ENCODE assay signal across 18 cellular contexts in genomic region chr1:9308236-9308635, GRCh38. TPM values are rescaled to one million over a fixed set of nuclear protein-coding genes. Genes with fewer than 3 reads are reported as not detected.
DNase-seq lines count a peak whose midpoint lies in the region; TF ChIP-seq lines count a peak whose summit lies in the region.
"Had no signal": no experiment of that assay in that cellular context is flagged by ENCODE, and none has a peak within 500 bp of the region (broad histone marks: within the 10 kb centered on the region; RNA-seq: fewer than 3 reads in every experiment).

No MANE protein-coding gene starts in this region.

- peaks cover 97% of the 10 kb centered on the region for H4K20me1 ChIP-seq in BLaER1

- H3K23ac ChIP-seq in trophoblast cell (ENCODE audit: low read length), result no peak overlapping the region

- no peak overlapping the region for H2BK5ac ChIP-seq in trophoblast cell (ENCODE audit: low read depth, low read length, poor library complexity)

- peaks cover 8% of the 10 kb centered on the region for H3K79me1 ChIP-seq in trophoblast cell (ENCODE audit: low read length)

- H2BK120ac ChIP-seq in trophoblast cell (ENCODE audit: insufficient read depth, low read length, poor library complexity), result no peak overlapping the region

- H3K9ac ChIP-seq in BLaER1, result no peak overlapping the region
- no peak overlapping the region for H3K9ac ChIP-seq in trophoblast cell (ENCODE audit: low read length)

- H3K4ac ChIP-seq in trophoblast cell (ENCODE audit: low read depth, low read length), result peak overlapping the region; percentile 93

- H3K27ac Mint-ChIP-seq in glutamatergic neuron (ENCODE audit: unreplicated experiment), result no peak overlapping the region
- H3K27ac Mint-ChIP-seq: CD8-positive, alpha-beta T cell; GM23338; HFFc6; IgD-negative memory B cell had no signal

- H3K79me2 ChIP-seq in trophoblast cell (ENCODE audit: control insufficient read depth, insufficient read depth, low read length, poor library complexity), result peaks cover 70% of the 10 kb centered on the region

- H3K27me3 Mint-ChIP-seq in glutamatergic neuron (ENCODE audit: unreplicated experiment), result peaks cover 17% of the 10 kb centered on the region

- peaks cover 7% of the 10 kb centered on the region for H3K9me3 Mint-ChIP-seq in glutamatergic neuron (ENCODE audit: unreplicated experiment)
- H3K9me3 Mint-ChIP-seq: CD8-positive, alpha-beta T cell; GM23338; HFFc6 had no signal

- H3K27me3 ChIP-seq in BLaER1 (no peaks in the 10 kb centered on the region), ascending aorta (no peaks in the 10 kb centered on the region), trophoblast cell (ENCODE audit: insufficient read depth, low read length) (no peaks in the 10 kb centered on the region)

- H3K18ac ChIP-seq in trophoblast cell (ENCODE audit: low read length), result no peak overlapping the region

- H4K8ac ChIP-seq in trophoblast cell (ENCODE audit: low read depth, low read length), result no peak overlapping the region

- intact Hi-C loops in ascending aorta (cut with DNase I), result no loop called here

- no peak overlapping the region for H2AK5ac ChIP-seq in trophoblast cell (ENCODE audit: low read length)

- no peak overlapping the region for H2BK12ac ChIP-seq in trophoblast cell (ENCODE audit: low read length)

- H3K36me3 ChIP-seq in BLaER1 (no peaks in the 10 kb centered on the region), ascending aorta (no peaks in the 10 kb centered on the region), trophoblast cell (ENCODE audit: control insufficient read depth in 1 of 2, insufficient read depth in 2 of 2, low read length in 2 of 2) (peaks cover 41 to 56% of the 10 kb centered on the region in 2 experiments)

- peak overlapping the region; percentile 15 for H3K14ac ChIP-seq in trophoblast cell (ENCODE audit: low read length)

- H2AFZ ChIP-seq in trophoblast cell (ENCODE audit: insufficient read depth, low read length, poor library complexity), result no peak overlapping the region
- H2AFZ ChIP-seq: GM23338 had no signal

- no peaks in the 10 kb centered on the region for H3K9me3 ChIP-seq in BLaER1
- no peaks in the 10 kb centered on the region for H3K9me3 ChIP-seq in ascending aorta
- H3K9me3 ChIP-seq in trophoblast cell (ENCODE audit: insufficient read depth, low read depth, low read length), result peaks cover 2% of the 10 kb centered on the region
- H3K9me3 ChIP-seq: A549 had no signal

- H3K4me3 Mint-ChIP-seq in glutamatergic neuron (ENCODE audit: unreplicated experiment), result peak overlapping the region; percentile 69
- H3K4me3 Mint-ChIP-seq: CD8-positive, alpha-beta T cell; GM23338; HFFc6 had no signal

- no peaks in the 10 kb centered on the region for H3K36me3 Mint-ChIP-seq in glutamatergic neuron (ENCODE audit: unreplicated experiment)
- H3K36me3 Mint-ChIP-seq: CD8-positive, alpha-beta T cell had no signal

- H3K4me1 ChIP-seq in BLaER1, result peaks cover 65% of the 10 kb centered on the region
- peaks cover 27 to 48% of the 10 kb centered on the region in 2 donors for H3K4me1 ChIP-seq in ascending aorta
- peaks cover 38 to 55% of the 10 kb centered on the region in 2 experiments for H3K4me1 ChIP-seq in trophoblast cell (ENCODE audit: control insufficient read depth in 1 of 2, insufficient read depth in 2 of 2, low read length in 2 of 2)

- H3K4me1 Mint-ChIP-seq in glutamatergic neuron (ENCODE audit: low read depth, unreplicated experiment), result peaks cover 70% of the 10 kb centered on the region
- H3K4me1 Mint-ChIP-seq: GM23338 had no signal

- no peak overlapping the region for H4K12ac ChIP-seq in trophoblast cell (ENCODE audit: low read depth, low read length)

- no peak for TF ChIP-seq CTCF in ascending aorta (IDR thresholded peaks at IDR 0.05)
- no peak for TF ChIP-seq CTCF in glutamatergic neuron (IDR thresholded peaks at IDR 0.05; ENCODE audit: partially characterized antibody, unreplicated experiment)

- no peak overlapping the region for H3K4me3 ChIP-seq in BLaER1
- H3K4me3 ChIP-seq in ascending aorta, result no peak overlapping the region
- H3K4me3 ChIP-seq in trophoblast cell (ENCODE audit: low read depth, low read length), result no peak overlapping the region
- H3K4me3 ChIP-seq: A549, GM23338 had no signal

- H4K91ac ChIP-seq in trophoblast cell (ENCODE audit: low read depth, low read length), result no peak overlapping the region

- no peak overlapping the region for H3K27ac ChIP-seq in BLaER1
- H3K27ac ChIP-seq in ascending aorta, result peak overlapping the region; percentile 7 to 49
- H3K27ac ChIP-seq in trophoblast cell (ENCODE audit: low read depth, low read length), result no peak overlapping the region
- H3K27ac ChIP-seq: 22Rv1 had no signal

- DNase-seq in ascending aorta (ENCODE audit: low spot score in 2 of 2) (no peak), glutamatergic neuron (no peak), trophoblast cell (no peak), NCI-H1930 (lab: John Stamatoyannopoulos, UW) (no peak), NK-92 (lab: John Stamatoyannopoulos, UW; ENCODE audit: unreplicated experiment) (no peak), RKO (ENCODE audit: low spot score) (no peak), NCI-H1048 (lab: John Stamatoyannopoulos, UW) (no peak)
- DNase-seq: AML-193; CD8-positive, alpha-beta T cell; DMS 273 treated with DMSO at 0.1 percent for 48 hours; DMS53; H7; HFFc6 had no signal

- H3K4me2 ChIP-seq in BLaER1, result peak overlapping the region; percentile 60
- H3K4me2 ChIP-seq in trophoblast cell (ENCODE audit: low read length), result no peak overlapping the region
- H3K4me2 ChIP-seq: A549, GM23338 had no signal

- no CpG with 5 or more reads among the region's 6 CpGs for WGBS in trophoblast cell (ENCODE audit: extremely low coverage, insufficient coverage, insufficient read length)

RNA-seq across cellular contexts. Expression of gene SPSB1, which starts 15.5 kb away (rescaled TPM):
- total RNA-seq in ascending aorta (64.9 TPM), glutamatergic neuron (ENCODE audit: unreplicated experiment) (78.6 TPM)
- polyA plus RNA-seq in trophoblast cell (2013), result 85.2 and 90.2 TPM in 2 replicates

Comparison
In these comparisons a context has a peak if more than half of its experiments do, and no peak if none do; other contexts are left out.
1. H3K27ac ChIP-seq: peak in ascending aorta (2 of 2); none in BLaER1 (single experiment) and trophoblast cell (single experiment).